ENCODE assay signal across 1 cellular context in the genomic region with DNA sequence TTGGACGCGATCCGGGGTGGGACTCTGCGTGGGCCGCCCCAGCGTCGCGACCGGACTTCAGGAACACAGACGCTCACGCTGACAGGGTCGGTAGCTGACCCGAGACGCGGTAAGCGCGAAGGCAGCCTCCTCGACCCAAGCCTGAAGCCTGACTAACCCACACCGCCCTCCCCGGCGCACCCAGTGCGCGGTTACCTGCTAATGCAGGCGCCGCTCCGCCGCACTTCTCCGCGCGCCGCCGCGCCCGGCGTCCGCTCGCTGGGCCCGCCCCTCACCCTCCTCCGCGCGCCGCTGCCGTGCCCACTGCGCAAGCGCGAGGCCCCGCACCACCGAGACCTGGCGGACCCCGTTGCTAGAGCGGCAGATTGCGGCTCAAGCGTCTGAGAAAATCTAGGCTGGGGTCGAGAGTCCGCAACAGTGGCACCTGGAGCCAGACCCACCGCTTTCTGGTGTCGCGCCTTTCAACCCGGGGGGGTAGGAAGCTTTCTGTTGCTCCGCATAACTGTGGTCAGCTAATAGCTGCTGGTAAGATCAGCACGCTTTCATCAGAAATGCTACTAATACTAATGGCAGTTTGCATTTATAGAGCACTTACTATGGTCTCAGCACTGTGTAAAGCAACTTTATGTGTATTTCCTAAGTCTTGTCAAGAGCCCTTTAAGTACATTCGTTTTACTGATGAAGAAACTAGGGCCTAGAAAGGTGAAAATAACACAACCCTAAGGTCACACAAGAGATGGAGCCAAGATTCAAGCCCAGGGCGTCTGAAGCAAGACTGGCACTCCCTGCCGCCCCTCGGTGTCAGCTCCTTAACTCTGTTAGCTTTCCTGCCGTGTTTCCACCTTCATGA.
A peak's percentile ranks its signal among the peaks of the same experiment; 100 is the strongest.
TF ChIP-seq lines count a peak whose summit lies in the region.

Gene TBCCD1, minus strand, starts transcription at position 268 of the 850 bp plus-strand sequence. CDS start 3,010 bp downstream, outside the sequence.

TF ChIP-seq in GM23338, 12 proteins besides CTCF, POLR2A, EP300 and RAD21 (continued from another document):
- peak; percentile 25; the same call in 1 of the 2 replicates for TF ChIP-seq CREB1 (CRISPR knock-in tag; IDR thresholded peaks at IDR 0.05; ENCODE audit: low read depth)
- TF ChIP-seq NANOG (IDR thresholded peaks at IDR 0.05; ENCODE audit: borderline replicate concordance), result no peak
- TF ChIP-seq, protein P1, sequence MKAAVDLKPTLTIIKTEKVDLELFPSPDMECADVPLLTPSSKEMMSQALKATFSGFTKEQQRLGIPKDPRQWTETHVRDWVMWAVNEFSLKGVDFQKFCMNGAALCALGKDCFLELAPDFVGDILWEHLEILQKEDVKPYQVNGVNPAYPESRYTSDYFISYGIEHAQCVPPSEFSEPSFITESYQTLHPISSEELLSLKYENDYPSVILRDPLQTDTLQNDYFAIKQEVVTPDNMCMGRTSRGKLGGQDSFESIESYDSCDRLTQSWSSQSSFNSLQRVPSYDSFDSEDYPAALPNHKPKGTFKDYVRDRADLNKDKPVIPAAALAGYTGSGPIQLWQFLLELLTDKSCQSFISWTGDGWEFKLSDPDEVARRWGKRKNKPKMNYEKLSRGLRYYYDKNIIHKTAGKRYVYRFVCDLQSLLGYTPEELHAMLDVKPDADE (IDR thresholded peaks at IDR 0.05), result 0 out of 2 replicates have a peak, but pooled peaks have one; percentile 31
- no peak for TF ChIP-seq STAT1 (IDR thresholded peaks at IDR 0.05; ENCODE audit: unreplicated experiment)
- no peak for TF ChIP-seq JUNB (IDR thresholded peaks at IDR 0.05; ENCODE audit: unreplicated experiment)
